ENCODE assay signal across 7 cellular contexts in genomic region chr3:10404876-10405275, GRCh38.
"Had no signal": no experiment of that assay in that cellular context is flagged by ENCODE, and none has a peak within 500 bp of the region (broad histone marks: within the 10 kb centered on the region; RNA-seq: fewer than 3 reads in every experiment).

No MANE protein-coding gene starts in this region.

- H3K9me3 ChIP-seq: HAP-1 had no signal

- H3K4me2 ChIP-seq: GM23338 had no signal

- H3K4me3 ChIP-seq: GM23338, HAP-1 had no signal

- DNase-seq: H7, Kasumi-1, KG1 had no signal

- FAIRE-seq: HTR-8/SVneo had no signal

- H2AFZ ChIP-seq: GM23338 had no signal

- ATAC-seq: GM23338, HCT116 had no signal

- H3K4me1 ChIP-seq: HAP-1 had no signal

- H3K36me3 ChIP-seq: HAP-1 had no signal
